24 cellular contexts compared by ENCODE assay signal in genomic region chrX:64447207-64447606, GRCh38. TPM values are rescaled to one million over a fixed set of nuclear protein-coding genes. Genes with fewer than 3 reads are reported as not detected.
"Had no signal": no experiment of that assay in that cellular context is flagged by ENCODE, and none has a peak within 500 bp of the region (broad histone marks: within the 10 kb centered on the region; RNA-seq: fewer than 3 reads in every experiment).

No MANE protein-coding gene starts in this region.

- H3K27ac ChIP-seq: epithelial cell of prostate, esophagus squamous epithelium, gastrocnemius medialis, heart right ventricle, left lung, lower lobe of right lung had no signal

- H3K4me1 ChIP-seq: esophagus squamous epithelium, gastrocnemius medialis, heart right ventricle, left lung, lower lobe of right lung had no signal

- H3K36me3 ChIP-seq: esophagus squamous epithelium, gastrocnemius medialis, heart right ventricle, left lung, lower lobe of right lung had no signal

- H3K27me3 ChIP-seq: esophagus squamous epithelium, gastrocnemius medialis, heart right ventricle, left lung had no signal

- DNase-seq: cortex of kidney; effector CD8-positive, alpha-beta T cell; effector memory CD8-positive, alpha-beta T cell; endodermal cell; erythroblast; esophagus squamous epithelium; foreskin fibroblast; foreskin melanocyte; gastrocnemius medialis; glutamatergic neuron; head of caudate nucleus; heart right ventricle; hippocampal formation; left cardiac atrium; left lung; left ventricle myocardium superior; lower lobe of right lung; mesenchymal stem cell; mucosa of descending colon; naive B cell; naive thymus-derived CD8-positive, alpha-beta T cell had no signal

- H3K9me3 ChIP-seq: esophagus squamous epithelium, gastrocnemius medialis, left lung, lower lobe of right lung, mucosa of descending colon had no signal

- ATAC-seq: effector memory CD8-positive, alpha-beta T cell; esophagus mucosa; gastrocnemius medialis; heart right ventricle; left cardiac atrium; left lung; left ventricle myocardium superior; lower lobe of right lung; mucosa of descending colon; naive thymus-derived CD8-positive, alpha-beta T cell had no signal

- H3K4me3 ChIP-seq: esophagus squamous epithelium, gastrocnemius medialis, heart right ventricle, left lung, lower lobe of right lung, mucosa of descending colon had no signal

RNA-seq across cellular contexts. Expression of gene MTMR8, which starts 52.0 kb away (rescaled TPM):
- total RNA-seq: myocyte had no signal
